In the genomic region with DNA sequence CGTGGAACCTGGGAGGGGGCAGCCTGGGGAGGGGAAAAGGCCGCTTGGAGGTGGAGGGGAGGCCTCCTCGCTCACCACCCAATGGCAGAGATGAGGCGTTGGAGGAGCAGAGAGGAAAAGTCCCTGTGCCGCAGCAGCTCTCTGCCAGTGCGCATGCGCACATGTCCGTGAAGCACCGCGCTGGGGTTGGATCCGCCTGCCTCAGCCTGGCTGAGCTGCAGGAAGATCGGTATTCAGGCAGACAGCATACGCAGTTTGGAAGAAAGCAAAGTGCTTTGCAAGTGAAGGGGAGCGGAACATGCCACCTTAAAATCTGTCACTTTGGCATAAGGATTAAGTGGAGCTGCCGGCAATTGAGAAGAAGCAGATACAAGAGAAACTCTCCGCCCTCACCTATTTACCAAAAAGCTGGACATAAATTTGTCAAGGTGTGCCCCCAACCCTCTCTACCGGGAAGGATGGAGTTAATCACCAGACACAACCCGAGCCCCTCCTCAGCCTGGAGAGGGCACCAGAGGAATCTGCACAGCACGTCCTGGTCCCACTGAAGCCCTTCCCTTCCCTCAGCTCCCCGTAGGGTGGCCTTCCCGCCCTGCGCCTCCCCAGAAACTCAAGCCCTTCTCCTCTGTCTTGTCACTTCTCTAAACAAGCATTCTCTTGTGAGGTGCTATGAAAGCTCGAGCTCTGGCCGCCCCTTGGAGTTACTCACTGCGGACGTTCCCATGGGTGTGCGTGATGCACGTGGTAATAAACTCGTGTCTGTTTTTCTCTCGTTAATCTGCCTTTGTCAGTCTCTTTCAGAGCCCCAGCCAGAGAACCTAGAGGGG, we compare ENCODE assay signal across 8 cellular contexts. TPM values are rescaled to one million over a fixed set of nuclear protein-coding genes. Genes with fewer than 3 reads are reported as not detected.
DNase-seq lines count a peak whose midpoint lies in the region; TF ChIP-seq lines count a peak whose summit lies in the region.

No MANE protein-coding gene starts in this region.

- DNase-seq in DMS114 treated with DMSO at 0.1 percent for 48 hours (lab: John Stamatoyannopoulos, UW; ENCODE audit: unreplicated experiment) (peak; percentile 89), HCEC 1CT (peak; percentile 65), NCI-H146 (lab: John Stamatoyannopoulos, UW) (peak; percentile 70), mammary epithelial cell (peak; percentile 66), sigmoid colon (peak; percentile 95), H4 (ENCODE audit: low spot score) (no peak)

- peak in 1 of 4 donors; percentile 39 for TF ChIP-seq EP300 in sigmoid colon (IDR thresholded peaks at IDR 0.05)

- TF ChIP-seq CTCF in WI38 (IDR thresholded peaks at IDR 0.05; ENCODE audit: low read depth, low read length) (no peak), mammary epithelial cell (conservative IDR thresholded peaks at IDR 0.05 in 1 of 2, IDR thresholded peaks at IDR 0.05 in 1 of 2; ENCODE audit: extremely low read depth in 1 of 2, insufficient read depth in 1 of 2, low read depth in 1 of 2, low read length in 2 of 2) (no peak), sigmoid colon (IDR thresholded peaks at IDR 0.05) (no peak)

- H3K4me2 ChIP-seq in mammary epithelial cell (ENCODE audit: insufficient read depth, low read depth, low read length): peak overlapping the region; percentile 77

- no peaks in the 10 kb centered on the region for H3K79me2 ChIP-seq in mammary epithelial cell (ENCODE audit: insufficient read depth, low read length)

- no peaks in the 10 kb centered on the region for H3K27me3 ChIP-seq in mammary epithelial cell (ENCODE audit: insufficient read depth, low read length)
- no peaks in the 10 kb centered on the region for H3K27me3 ChIP-seq in sigmoid colon

- H3K4me1 ChIP-seq in mammary epithelial cell (ENCODE audit: insufficient read depth, low read length): peaks cover 3% of the 10 kb centered on the region
- H3K4me1 ChIP-seq in sigmoid colon: peaks cover 0 to 17% (median 13%) of the 10 kb centered on the region in 4 donors

- dilution Hi-C loops in mammary epithelial cell (cut with HindIII; ENCODE audit: low sequenced_read_pairs): no loop called here

- H3K27ac ChIP-seq in mammary epithelial cell (ENCODE audit: insufficient read depth, low read depth, low read length) (no peak overlapping the region), sigmoid colon (peak overlapping the region; percentile 77 to 91 (median 78))

- H3K36me3 ChIP-seq in mammary epithelial cell (ENCODE audit: insufficient read depth, low read length) (no peaks in the 10 kb centered on the region), sigmoid colon (no peaks in the 10 kb centered on the region)

- TF ChIP-seq POLR2A in sigmoid colon (IDR thresholded peaks at IDR 0.05): no peak

- H3K9ac ChIP-seq in mammary epithelial cell (ENCODE audit: insufficient read depth, low read length): no peak overlapping the region

- BruUV-seq in mammary epithelial cell (replicated peaks; lab: Mats Ljungman, UMichigan): no TSS peak

- H3K9me3 ChIP-seq in mammary epithelial cell (replicated peaks; ENCODE audit: insufficient read depth, low read length) (no peaks in the 10 kb centered on the region), iPS-18c (ENCODE audit: control insufficient read depth, insufficient read depth, low read length) (no peaks in the 10 kb centered on the region), sigmoid colon (no peaks in the 10 kb centered on the region)

- intact Hi-C loops in mammary epithelial cell (cut with micrococcal nuclease): no loop called here
- intact Hi-C loops in sigmoid colon (cut with DNase I): loop anchor here (2.0 to 5.0 kb wide), 2 partner anchors 14 to 98 kb away; a partner anchor contains a TSS

- 33% methylated on average over 16 of the region's 30 CpGs for WGBS in mammary epithelial cell (ENCODE audit: low coverage, missing lambda C conversion rate)
- 9 to 11% methylated on average over 30 of the region's 30 CpGs for WGBS in sigmoid colon, 2 donors

- CTCF ChIA-PET in mammary epithelial cell (lab: Charles Lee; ENCODE audit: low non-redundant PET): interaction anchor here (0.6 kb wide), 1 partner anchor 595 kb away, joined by 3 read pairs; no protein-coding TSS in a partner anchor

- no peaks in the 10 kb centered on the region for H4K20me1 ChIP-seq in mammary epithelial cell (ENCODE audit: insufficient read depth, low read length)

- in situ Hi-C loops in mammary epithelial cell (cut with MboI; ENCODE audit: low sequenced_read_pairs in 2 of 2): no loop called here

- H2AFZ ChIP-seq in mammary epithelial cell (ENCODE audit: low read depth, low read length): peak overlapping the region; percentile 81

- H3K4me3 ChIP-seq in WI38 (ENCODE audit: low read depth, low read length) (peak overlapping the region; percentile 46), mammary epithelial cell (replicated peaks in 1 of 3; ENCODE audit: insufficient read depth in 1 of 3, low read depth in 2 of 3, low read length in 3 of 3) (peak overlapping the region in 1 of 3 experiments; percentile 23), iPS-18c (ENCODE audit: insufficient read depth, low read depth, low read length) (peak overlapping the region; percentile 31; the same call in 1 of the 2 replicates), sigmoid colon (peak overlapping the region; percentile 27 to 51 (median 46))

RNA-seq across cellular contexts. Expression of a gene that starts 32.2 kb away (rescaled TPM):
- not detected for total RNA-seq in mammary epithelial cell
- polyA plus RNA-seq in mammary epithelial cell: not detected
- polyA minus RNA-seq in mammary epithelial cell: not detected
- total RNA-seq in sigmoid colon: under 1 TPM in 1 of 4 donors, not detected in 3; 0.33 TPM
- 10 to 100 TPM in 1 of 3 donors, 1 to 10 TPM in 2; 3.9 to 11.8 (median 4.2) TPM for polyA plus RNA-seq in sigmoid colon
- not detected in 2 replicates for total RNA-seq in H4 (2014; rRNA removed; shearing (Covaris generic))
